Comparison of ENCODE assay signal across 29 cellular contexts in the genomic region with DNA sequence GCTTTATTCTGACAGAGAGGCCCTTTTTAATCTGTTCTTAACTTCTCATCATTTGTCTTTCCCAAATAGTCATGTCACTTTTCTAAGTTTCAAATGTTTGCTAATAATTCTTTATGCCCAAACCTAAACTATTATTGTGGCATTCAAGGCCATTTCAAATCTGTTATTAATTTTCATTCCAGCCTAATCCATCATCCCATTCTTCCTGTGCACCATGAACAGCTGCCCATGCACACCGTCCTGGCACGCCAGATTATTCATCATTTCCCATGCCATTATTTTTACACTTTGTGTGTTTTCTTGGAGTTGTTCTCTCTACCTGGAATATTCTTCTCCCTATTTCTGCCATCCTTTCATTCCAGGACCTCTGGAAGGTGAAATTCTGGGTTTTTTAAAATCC.
"Had no signal": no experiment of that assay in that cellular context is flagged by ENCODE, and none has a peak within 500 bp of the region (broad histone marks: within the 10 kb centered on the region; RNA-seq: fewer than 3 reads in every experiment).

No MANE protein-coding gene starts in this region.

- H3K4me3 Mint-ChIP-seq: activated CD4-positive, alpha-beta memory T cell treated with anti-CD3 and anti-CD28 coated beads, Interleukin-2, amount 10 ng/mL, durations not matched to agents 7 days and 5 days; activated CD8-positive, alpha-beta memory T cell treated with anti-CD3 and anti-CD28 coated beads, Interleukin-2, amount 10 ng/mL, durations not matched to agents 7 days and 5 days; activated naive CD4-positive, alpha-beta T cell treated with anti-CD3 and anti-CD28 coated beads, Interleukin-2, amount 50 U/mL, for 24 hours; activated naive CD8-positive, alpha-beta T cell treated with anti-CD3 and anti-CD28 coated beads, Interleukin-2, amount 10 ng/mL, durations not matched to agents 7 days and 5 days had no signal

- H3K4me1 ChIP-seq: ascending aorta had no signal

- H3K36me3 ChIP-seq: WERI-Rb-1 had no signal

- H3K27me3 Mint-ChIP-seq: activated CD4-positive, alpha-beta memory T cell treated with anti-CD3 and anti-CD28 coated beads, Interleukin-2, amount 10 ng/mL, durations not matched to agents 7 days and 5 days; activated CD8-positive, alpha-beta memory T cell treated with anti-CD3 and anti-CD28 coated beads, Interleukin-2, amount 10 ng/mL, durations not matched to agents 7 days and 5 days; activated naive CD4-positive, alpha-beta T cell treated with anti-CD3 and anti-CD28 coated beads, Interleukin-2, amount 50 U/mL, for 24 hours; activated naive CD8-positive, alpha-beta T cell treated with anti-CD3 and anti-CD28 coated beads, Interleukin-2, amount 10 ng/mL, durations not matched to agents 7 days and 5 days had no signal

- H3K36me3 Mint-ChIP-seq: activated CD8-positive, alpha-beta memory T cell treated with anti-CD3 and anti-CD28 coated beads, Interleukin-2, amount 10 ng/mL, durations not matched to agents 7 days and 5 days; activated naive CD8-positive, alpha-beta T cell treated with anti-CD3 and anti-CD28 coated beads, Interleukin-2, amount 10 ng/mL, durations not matched to agents 7 days and 5 days had no signal

- H3K27ac ChIP-seq: ascending aorta, PC-9, RWPE1, WERI-Rb-1 had no signal

- ATAC-seq: activated CD8-positive, alpha-beta memory T cell treated with anti-CD3 and anti-CD28 coated beads, Interleukin-2, amount 10 ng/mL, durations not matched to agents 7 days and 5 days; Right ventricle myocardium inferior had no signal

- H3K27ac Mint-ChIP-seq: activated CD4-positive, alpha-beta memory T cell treated with anti-CD3 and anti-CD28 coated beads, Interleukin-2, amount 10 ng/mL, durations not matched to agents 7 days and 5 days; activated CD8-positive, alpha-beta memory T cell treated with anti-CD3 and anti-CD28 coated beads, Interleukin-2, amount 10 ng/mL, durations not matched to agents 7 days and 5 days; activated naive CD4-positive, alpha-beta T cell treated with anti-CD3 and anti-CD28 coated beads, Interleukin-2, amount 50 U/mL, for 24 hours; activated naive CD8-positive, alpha-beta T cell treated with anti-CD3 and anti-CD28 coated beads, Interleukin-2, amount 10 ng/mL, durations not matched to agents 7 days and 5 days had no signal

- H3K9me3 ChIP-seq: ascending aorta had no signal

- DNase-seq: activated CD4-positive, alpha-beta memory T cell treated with anti-CD3 and anti-CD28 coated beads, Interleukin-2, amount 10 ng/mL, durations not matched to agents 7 days and 5 days; activated CD4-positive, alpha-beta T cell treated with anti-CD3 and anti-CD28 coated beads for 1 hour; activated CD4-positive, alpha-beta T cell treated with anti-CD3 and anti-CD28 coated beads for 48 hours; activated CD4-positive, CD25-positive, alpha-beta regulatory T cell; activated CD8-positive, alpha-beta memory T cell treated with anti-CD3 and anti-CD28 coated beads for 24 hours; activated CD8-positive, alpha-beta memory T cell treated with anti-CD3 and anti-CD28 coated beads, Interleukin-2, amount 10 ng/mL, durations not matched to agents 7 days and 5 days; activated CD8-positive, alpha-beta memory T cell treated with anti-CD3 and anti-CD28 coated beads, Interleukin-2, amount 50 U/mL, for 48 hours; activated effector memory CD4-positive, alpha-beta T cell treated with anti-CD3 and anti-CD28 coated beads, Interleukin-2, amount 50 U/mL, for 16 hours; activated naive CD4-positive, alpha-beta T cell treated with Interleukin-2 at 50 U/mL for 16 hours; activated naive CD8-positive, alpha-beta T cell treated with anti-CD3 and anti-CD28 coated beads, Interleukin-2, amount 10 ng/mL, durations not matched to agents 7 days and 5 days; activated T-cell treated with anti-CD3 and anti-CD28 coated beads, Interleukin-2, amount 50 U/mL, for 48 hours; amygdala; NCI-H1105; NCI-H1436; NCI-H1694; NCI-H1930; NCI-H2081 treated with DMSO at 0.1 percent for 48 hours; NCI-H226; NCI-H524 treated with DMSO at 0.1 percent for 48 hours; NCI-H748 treated with DMSO at 0.1 percent for 48 hours; NK-92 treated with Interleukin-12 subunit alpha and Interleukin-12 subunit beta, amount 100 ng/mL, for 24 hours; PC-9; SIG-M5; T1000; WERI-Rb-1 had no signal

- H3K9me3 Mint-ChIP-seq: activated CD4-positive, alpha-beta memory T cell treated with anti-CD3 and anti-CD28 coated beads, Interleukin-2, amount 10 ng/mL, durations not matched to agents 7 days and 5 days; activated naive CD4-positive, alpha-beta T cell treated with anti-CD3 and anti-CD28 coated beads, Interleukin-2, amount 50 U/mL, for 24 hours; activated naive CD8-positive, alpha-beta T cell treated with anti-CD3 and anti-CD28 coated beads, Interleukin-2, amount 10 ng/mL, durations not matched to agents 7 days and 5 days had no signal

- H3K4me2 ChIP-seq: PC-9 had no signal

- H2AFZ ChIP-seq: PC-9 had no signal

- H3K4me3 ChIP-seq: ascending aorta, PC-9 had no signal

- H3K4me1 Mint-ChIP-seq: activated CD4-positive, alpha-beta memory T cell treated with anti-CD3 and anti-CD28 coated beads, Interleukin-2, amount 10 ng/mL, durations not matched to agents 7 days and 5 days; activated CD8-positive, alpha-beta memory T cell treated with anti-CD3 and anti-CD28 coated beads, Interleukin-2, amount 10 ng/mL, durations not matched to agents 7 days and 5 days; activated naive CD4-positive, alpha-beta T cell treated with anti-CD3 and anti-CD28 coated beads, Interleukin-2, amount 50 U/mL, for 24 hours; activated naive CD8-positive, alpha-beta T cell treated with anti-CD3 and anti-CD28 coated beads, Interleukin-2, amount 10 ng/mL, durations not matched to agents 7 days and 5 days had no signal

- H3K27me3 ChIP-seq: ascending aorta had no signal
